1 cellular context compared by ENCODE assay signal in the genomic region with DNA sequence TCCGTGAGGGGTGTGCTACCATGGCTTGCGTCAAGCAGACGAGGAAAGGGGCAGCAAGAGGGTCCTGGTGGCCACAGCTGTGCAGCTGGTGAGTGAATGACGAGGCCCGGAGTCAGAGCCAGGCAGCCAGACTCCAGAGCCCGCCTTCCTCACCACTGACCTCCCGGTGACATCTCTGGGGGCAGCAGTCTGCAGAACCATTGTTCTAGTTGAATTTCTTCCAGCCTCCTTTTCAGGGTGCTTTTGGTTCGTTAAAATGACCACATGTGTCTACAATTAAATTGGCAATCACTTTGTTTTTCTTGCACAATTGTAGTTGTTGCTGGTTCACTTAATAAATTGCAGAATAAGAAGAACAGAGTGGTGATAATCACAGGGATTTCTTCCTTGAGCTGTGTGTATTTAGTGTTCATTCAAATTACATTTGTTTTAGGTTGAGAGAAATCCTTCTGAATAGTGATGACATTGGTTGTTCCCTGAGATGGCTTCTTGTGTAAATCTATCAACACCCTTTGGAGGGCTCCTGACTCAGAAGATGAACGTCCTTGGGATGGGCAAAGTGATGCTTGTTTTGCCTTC.
TF ChIP-seq lines count a peak whose summit lies in the region.

No MANE protein-coding gene starts in this region.

TF ChIP-seq in WTC11, 78 proteins besides CTCF, POLR2A, EP300 and RAD21 (continued from another document):
- TF ChIP-seq, protein P1, sequence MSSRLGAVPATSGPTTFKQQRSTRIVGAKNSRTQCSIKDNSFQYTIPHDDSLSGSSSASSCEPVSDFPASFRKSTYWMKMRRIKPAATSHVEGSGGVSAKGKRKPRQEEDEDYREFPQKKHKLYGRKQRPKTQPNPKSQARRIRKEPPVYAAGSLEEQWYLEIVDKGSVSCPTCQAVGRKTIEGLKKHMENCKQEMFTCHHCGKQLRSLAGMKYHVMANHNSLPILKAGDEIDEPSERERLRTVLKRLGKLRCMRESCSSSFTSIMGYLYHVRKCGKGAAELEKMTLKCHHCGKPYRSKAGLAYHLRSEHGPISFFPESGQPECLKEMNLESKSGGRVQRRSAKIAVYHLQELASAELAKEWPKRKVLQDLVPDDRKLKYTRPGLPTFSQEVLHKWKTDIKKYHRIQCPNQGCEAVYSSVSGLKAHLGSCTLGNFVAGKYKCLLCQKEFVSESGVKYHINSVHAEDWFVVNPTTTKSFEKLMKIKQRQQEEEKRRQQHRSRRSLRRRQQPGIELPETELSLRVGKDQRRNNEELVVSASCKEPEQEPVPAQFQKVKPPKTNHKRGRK (CRISPR knock-in tag; IDR thresholded peaks at IDR 0.05; ENCODE audit: borderline replicate concordance), result no peak
- TF ChIP-seq ZNF396 (CRISPR knock-in tag; IDR thresholded peaks at IDR 0.05; ENCODE audit: borderline replicate concordance) (no peak), KAT7 (CRISPR knock-in tag; IDR thresholded peaks at IDR 0.05; ENCODE audit: borderline replicate concordance) (no peak), ZNF138 (CRISPR knock-in tag; conservative IDR thresholded peaks at IDR 0.05) (no peak), FOXP1 (CRISPR knock-in tag; IDR thresholded peaks at IDR 0.05; ENCODE audit: borderline replicate concordance) (no peak), SMAD3 (CRISPR knock-in tag; IDR thresholded peaks at IDR 0.05; ENCODE audit: borderline replicate concordance) (no peak), MXD4 (CRISPR knock-in tag; IDR thresholded peaks at IDR 0.05; ENCODE audit: borderline replicate concordance) (no peak), TEAD4 (CRISPR knock-in tag; IDR thresholded peaks at IDR 0.05) (no peak), ZNF317 (CRISPR knock-in tag; IDR thresholded peaks at IDR 0.05; ENCODE audit: borderline replicate concordance, low read depth) (no peak), ESRRA (CRISPR knock-in tag; IDR thresholded peaks at IDR 0.05; ENCODE audit: borderline replicate concordance) (no peak), NFYB (CRISPR knock-in tag; conservative IDR thresholded peaks at IDR 0.05; ENCODE audit: low read depth) (no peak), ZNF232 (CRISPR knock-in tag; IDR thresholded peaks at IDR 0.05) (no peak), PRRX2 (CRISPR knock-in tag; IDR thresholded peaks at IDR 0.05) (no peak)
- TF ChIP-seq, protein P2, sequence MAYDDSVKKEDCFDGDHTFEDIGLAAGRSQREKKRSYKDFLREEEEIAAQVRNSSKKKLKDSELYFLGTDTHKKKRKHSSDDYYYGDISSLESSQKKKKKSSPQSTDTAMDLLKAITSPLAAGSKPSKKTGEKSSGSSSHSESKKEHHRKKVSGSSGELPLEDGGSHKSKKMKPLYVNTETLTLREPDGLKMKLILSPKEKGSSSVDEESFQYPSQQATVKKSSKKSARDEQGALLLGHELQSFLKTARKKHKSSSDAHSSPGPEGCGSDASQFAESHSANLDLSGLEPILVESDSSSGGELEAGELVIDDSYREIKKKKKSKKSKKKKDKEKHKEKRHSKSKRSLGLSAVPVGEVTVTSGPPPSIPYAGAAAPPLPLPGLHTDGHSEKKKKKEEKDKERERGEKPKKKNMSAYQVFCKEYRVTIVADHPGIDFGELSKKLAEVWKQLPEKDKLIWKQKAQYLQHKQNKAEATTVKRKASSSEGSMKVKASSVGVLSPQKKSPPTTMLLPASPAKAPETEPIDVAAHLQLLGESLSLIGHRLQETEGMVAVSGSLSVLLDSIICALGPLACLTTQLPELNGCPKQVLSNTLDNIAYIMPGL (CRISPR knock-in tag; IDR thresholded peaks at IDR 0.05), result no peak
- TF ChIP-seq, protein P3, sequence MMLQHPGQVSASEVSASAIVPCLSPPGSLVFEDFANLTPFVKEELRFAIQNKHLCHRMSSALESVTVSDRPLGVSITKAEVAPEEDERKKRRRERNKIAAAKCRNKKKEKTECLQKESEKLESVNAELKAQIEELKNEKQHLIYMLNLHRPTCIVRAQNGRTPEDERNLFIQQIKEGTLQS (CRISPR knock-in tag; conservative IDR thresholded peaks at IDR 0.05), result no peak
